Comparison of ENCODE assay signal across 1 cellular context in genomic region chr3:138434276-138434874, GRCh38.
TF ChIP-seq lines count a peak whose summit lies in the region.

TSS of gene ESYT3 (plus strand) at chr3:138434616. CDS start at chr3:138434799, 183 bp downstream.

TF ChIP-seq in HepG2, 621 proteins besides CTCF, POLR2A, EP300 and RAD21 (continued from another document):
- TF ChIP-seq TFAP4 (IDR thresholded peaks at IDR 0.05; ENCODE audit: borderline replicate concordance, low read depth), result peak; percentile 83; the same call in 1 of the 2 replicates
- TF ChIP-seq RBAK (CRISPR knock-in tag; IDR thresholded peaks at IDR 0.05), result 0 out of 2 replicates have a peak, but pooled peaks have one; percentile 55
- no peak for TF ChIP-seq ZNF282 (IDR thresholded peaks at IDR 0.05; ENCODE audit: partially characterized antibody)
- peak; percentile 79; the same call in 1 of the 2 replicates for TF ChIP-seq TEF (CRISPR knock-in tag; IDR thresholded peaks at IDR 0.05)
- TF ChIP-seq TCF7 (IDR thresholded peaks at IDR 0.05; ENCODE audit: low read depth), result no peak
- TF ChIP-seq RAD51 (IDR thresholded peaks at IDR 0.05; ENCODE audit: borderline replicate concordance), result no peak
- TF ChIP-seq NFYB (CRISPR knock-in tag; IDR thresholded peaks at IDR 0.05), result peak; percentile 57
- TF ChIP-seq ZNF652 (CRISPR knock-in tag; IDR thresholded peaks at IDR 0.05; ENCODE audit: borderline replicate concordance, low read depth), result peak; percentile 34; the same call in 1 of the 2 replicates
- TF ChIP-seq ZNF549 (CRISPR knock-in tag; IDR thresholded peaks at IDR 0.05), result 0 out of 2 replicates have a peak, but pooled peaks have one; percentile 30
- peak; percentile 99 for TF ChIP-seq ZIK1 (CRISPR knock-in tag; IDR thresholded peaks at IDR 0.05; ENCODE audit: borderline replicate concordance, low read depth)
- TF ChIP-seq TARDBP (CRISPR knock-in tag; IDR thresholded peaks at IDR 0.05), result peak; percentile 78; the same call in 1 of the 2 replicates
- TF ChIP-seq U2AF2 (IDR thresholded peaks at IDR 0.05; ENCODE audit: low read depth, low read length), result no peak
- TF ChIP-seq HMGXB4 (CRISPR knock-in tag; IDR thresholded peaks at IDR 0.05; ENCODE audit: borderline replicate concordance in 1 of 2, low read depth in 1 of 2), result peak; percentile 42 to 69; a peak in 1 of 4 replicates
- peak; percentile 89 for TF ChIP-seq ZNF761 (CRISPR knock-in tag; conservative IDR thresholded peaks at IDR 0.05)
- peak; percentile 74 for TF ChIP-seq DR1 (CRISPR knock-in tag; IDR thresholded peaks at IDR 0.05)
- 0 out of 2 replicates have a peak, but pooled peaks have one; percentile 32 for TF ChIP-seq THYN1 (CRISPR knock-in tag; IDR thresholded peaks at IDR 0.05; ENCODE audit: borderline replicate concordance, low read depth)
- no peak for TF ChIP-seq ZNF33A (CRISPR knock-in tag; IDR thresholded peaks at IDR 0.05; ENCODE audit: borderline replicate concordance)
- no peak for TF ChIP-seq RBM39 (IDR thresholded peaks at IDR 0.05; ENCODE audit: low read depth, low read length, poor library complexity, severe bottlenecking)
- TF ChIP-seq YY1 (IDR thresholded peaks at IDR 0.05; ENCODE audit: insufficient read depth, insufficient replicate concordance, low read depth, low read length), result no peak
- peak; percentile 75 for TF ChIP-seq CENPT (CRISPR knock-in tag; IDR thresholded peaks at IDR 0.05; ENCODE audit: low read depth)
- TF ChIP-seq MAZ (IDR thresholded peaks at IDR 0.05; ENCODE audit: borderline replicate concordance, low read depth, low read length), result no peak
- peak; percentile 58; the same call in 1 of the 2 replicates for TF ChIP-seq MAZ (CRISPR knock-in tag; IDR thresholded peaks at IDR 0.05; ENCODE audit: low read depth)
TF ChIP-seq in HepG2: peak in this region for 399.
